Comparison of ENCODE assay signal across 16 cellular contexts in the genomic region with DNA sequence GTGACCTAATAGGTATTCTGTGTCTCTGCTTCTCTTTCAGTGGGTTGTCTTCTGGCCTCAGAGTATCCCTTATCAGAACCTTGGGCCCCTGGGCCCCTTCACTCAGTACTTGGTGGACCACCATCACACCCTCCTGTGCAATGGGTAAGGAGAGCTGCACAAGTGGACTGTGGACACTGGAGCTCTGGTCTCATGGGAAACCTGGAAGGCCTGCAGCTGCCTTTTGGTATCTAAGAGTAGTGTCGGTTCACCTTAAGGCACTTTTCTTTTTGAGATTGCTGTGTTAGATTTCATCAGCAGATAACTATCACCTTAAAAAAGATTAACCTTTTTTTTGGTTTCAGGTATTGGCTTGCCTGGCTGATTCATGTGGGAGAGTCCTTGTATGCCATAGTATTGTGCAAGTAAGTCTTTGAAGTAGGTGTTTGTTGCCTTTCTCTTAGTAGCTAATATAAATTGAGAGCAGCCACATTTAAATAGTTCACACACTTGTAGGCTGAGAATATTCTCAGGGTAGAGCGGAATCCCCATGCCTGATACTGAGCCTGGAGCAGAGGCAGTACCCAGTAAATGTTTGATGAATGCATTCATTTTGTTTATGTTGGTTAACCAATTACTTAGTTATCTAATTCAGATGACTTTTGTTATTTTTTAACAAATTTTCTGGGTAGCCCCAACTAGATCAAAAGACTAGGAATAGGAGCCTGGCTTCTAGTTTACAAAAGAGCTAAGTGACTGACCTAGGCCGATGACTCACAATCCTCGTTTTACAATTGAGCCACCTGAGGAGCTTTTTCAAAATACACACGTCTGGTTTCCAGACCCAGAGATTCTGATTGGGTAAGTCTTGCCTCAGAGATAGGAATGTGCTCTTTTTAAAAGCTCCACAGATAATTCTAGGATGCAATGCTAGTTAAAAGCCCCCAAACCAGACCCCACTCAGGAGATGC. TPM values are rescaled to one million over a fixed set of nuclear protein-coding genes. Genes with fewer than 3 reads are reported as not detected.
A peak's percentile ranks its signal among the peaks of the same experiment; 100 is the strongest.
DNase-seq lines count a peak whose midpoint lies in the region; ATAC-seq and TF ChIP-seq lines count a peak whose summit lies in the region.
"Had no signal": no experiment of that assay in that cellular context is flagged by ENCODE, and none has a peak within 500 bp of the region (broad histone marks: within the 10 kb centered on the region; RNA-seq: fewer than 3 reads in every experiment).

No MANE protein-coding gene starts in this region.

- no peak for TF ChIP-seq POLR2A in IMR-90 (IDR thresholded peaks at IDR 0.05; ENCODE audit: low read depth, low read length)

- H2BK20ac ChIP-seq in IMR-90 (ENCODE audit: low read depth, low read length): no peak overlapping the region

- H2BK5ac ChIP-seq in IMR-90 (ENCODE audit: low read depth, low read length, poor library complexity, severe bottlenecking) (no peak overlapping the region), mesenchymal stem cell (ENCODE audit: low read depth, low read length, poor library complexity, severe bottlenecking) (no peak overlapping the region)

- H4K8ac ChIP-seq in IMR-90 (ENCODE audit: low read depth in 2 of 2, low read length in 2 of 2) (no peak overlapping the region), mesenchymal stem cell (ENCODE audit: low read length) (no peak overlapping the region)

- H3K23ac ChIP-seq in IMR-90 (ENCODE audit: low read depth, low read length) (no peak overlapping the region), mesenchymal stem cell (ENCODE audit: low read length in 2 of 2) (no peak overlapping the region)

- peak; percentile 75 for DNase-seq in Caki2 (ENCODE audit: low read depth)
- peak; percentile 60 for DNase-seq in IMR-90
- peak; percentile 95 for DNase-seq in epithelial cell of esophagus (ENCODE audit: low read depth)
- DNase-seq in mesenchymal stem cell: peak; percentile 26
- DNase-seq in OCI-LY7 (ENCODE audit: low spot score): no peak
- no peak for DNase-seq in activated effector memory CD4-positive, alpha-beta T cell treated with anti-CD3 and anti-CD28 coated beads, Interleukin-2, amount 50 U/mL, for 16 hours
- DNase-seq in NCI-H82 treated with DMSO at 0.1 percent for 48 hours (lab: John Stamatoyannopoulos, UW; ENCODE audit: unreplicated experiment): no peak
- DNase-seq: activated CD4-positive, alpha-beta memory T cell treated with anti-CD3 and anti-CD28 coated beads for 36 hours; CD4-positive, alpha-beta memory T cell; DMS79 treated with DMSO at 0.1 percent for 48 hours; NCI-H1417 treated with DMSO at 0.1 percent for 48 hours; NCI-H526; occipital lobe; stimulated activated naive B cell treated with anti-CD40 and anti-IgM and Interleukin-4, amounts not matched to agents 10 μg/mL and 1 μg/mL and 100 μg/mL, for 72 hours had no signal

- no peaks in the 10 kb centered on the region for H4K20me1 ChIP-seq in IMR-90 (ENCODE audit: insufficient read depth, low read length)
- no peaks in the 10 kb centered on the region for H4K20me1 ChIP-seq in OCI-LY7 (ENCODE audit: insufficient read depth, low read length)

- H3K4me3 ChIP-seq in IMR-90 (ENCODE audit: insufficient read depth, low read depth, low read length) (no peak overlapping the region), epithelial cell of esophagus (ENCODE audit: low read length) (peak overlapping the region; percentile 29), mesenchymal stem cell (ENCODE audit: insufficient read depth in 1 of 2, low read depth in 1 of 2, low read length in 2 of 2) (no peak overlapping the region), OCI-LY7 (ENCODE audit: low read depth, low read length, poor library complexity, severe bottlenecking) (no peak overlapping the region)
- H3K4me3 ChIP-seq: right atrium auricular region had no signal

- no CpG with 5 or more reads among the region's 5 CpGs for WGBS in IMR-90 (ENCODE audit: extremely low coverage in 2 of 2, insufficient read length in 1 of 2), 2 experiments
- WGBS in mesenchymal stem cell: 63% methylated on average over 3 of the region's 5 CpGs

- POLR2A ChIA-PET in IMR-90 (lab: Charles Lee; ENCODE audit: unreplicated experiment) (no interaction called here), OCI-LY7 (lab: Charles Lee) (interaction anchor here (0.6 to 1.1 kb wide), 2 partner anchors 16 to 1021 kb away, joined by 4 to 5 read pairs; no protein-coding TSS in a partner anchor)

- H4K5ac ChIP-seq in IMR-90 (ENCODE audit: low read depth, low read length): no peak overlapping the region

- ATAC-seq in IMR-90 (ENCODE audit: low read depth) (no peak), HG03469 (IDR thresholded peaks at IDR 0.05; ENCODE audit: unreplicated experiment) (no peak)
- ATAC-seq: stimulated activated naive B cell treated with anti-CD40 and anti-IgM and Interleukin-4, amounts not matched to agents 10 μg/mL and 1 μg/mL and 100 μg/mL, for 72 hours had no signal

- H2BK12ac ChIP-seq in mesenchymal stem cell (ENCODE audit: low read length in 2 of 2): no peak overlapping the region

- BruUV-seq in IMR-90 (replicated peaks; lab: Mats Ljungman, UMichigan): no TSS peak
- BruUV-seq in OCI-LY7 (replicated peaks; lab: Mats Ljungman, UMichigan): no TSS peak

- in situ Hi-C loops in Caki2 (cut with HindIII; ENCODE audit: low pct_unique_long_range_greater_than_20kb, low sequenced_read_pairs) (no loop called here), IMR-90 (cut with MboI; ENCODE audit: low sequenced_read_pairs) (no loop called here)

- H4K91ac ChIP-seq in IMR-90 (ENCODE audit: insufficient read depth, low read depth, low read length) (no peak overlapping the region), mesenchymal stem cell (ENCODE audit: low read length) (no peak overlapping the region)

- no peak overlapping the region for H2BK15ac ChIP-seq in IMR-90 (ENCODE audit: low read depth, low read length)
- no peak overlapping the region for H2BK15ac ChIP-seq in mesenchymal stem cell (ENCODE audit: low read depth, poor library complexity, severe bottlenecking)

- dilution Hi-C loops in IMR-90 (cut with HindIII; ENCODE audit: low sequenced_read_pairs, unreplicated experiment): no loop called here

- H3K9ac ChIP-seq in IMR-90 (ENCODE audit: low read depth, low read length): no peak overlapping the region
- no peak overlapping the region for H3K9ac ChIP-seq in mesenchymal stem cell (ENCODE audit: low read length)

- TF ChIP-seq RAD21 in IMR-90 (IDR thresholded peaks at IDR 0.05; ENCODE audit: low read length): no peak

- H3K79me2 ChIP-seq in OCI-LY7 (ENCODE audit: insufficient read depth, low read depth, low read length): no peaks in the 10 kb centered on the region

- no peak overlapping the region for H3K56ac ChIP-seq in IMR-90 (ENCODE audit: extremely low read depth, insufficient read depth, low read length)

- no peak overlapping the region for H3K18ac ChIP-seq in IMR-90 (ENCODE audit: low read depth, low read length)
- H3K18ac ChIP-seq in mesenchymal stem cell (ENCODE audit: low read depth in 1 of 2, low read length in 2 of 2): no peak overlapping the region

- H2AFZ ChIP-seq in IMR-90 (replicated peaks; ENCODE audit: low read length, poor library complexity) (no peak overlapping the region), mesenchymal stem cell (ENCODE audit: low read depth, low read length) (no peak overlapping the region), OCI-LY7 (ENCODE audit: low read length) (no peak overlapping the region)

- H3K4me2 ChIP-seq in IMR-90 (ENCODE audit: low read depth, low read length) (no peak overlapping the region), mesenchymal stem cell (ENCODE audit: low read length, poor library complexity, severe bottlenecking) (no peak overlapping the region), OCI-LY7 (ENCODE audit: low read length) (no peak overlapping the region)

- H2AK9ac ChIP-seq in IMR-90 (replicated peaks; ENCODE audit: low read depth, low read length, poor library complexity): no peak overlapping the region

- H3K14ac ChIP-seq in IMR-90 (replicated peaks; ENCODE audit: low read depth, low read length) (no peak overlapping the region), mesenchymal stem cell (ENCODE audit: low read length in 2 of 2) (no peak overlapping the region)

- peaks cover 3% of the 10 kb centered on the region; the same call in 1 of the 2 replicates for H3K9me1 ChIP-seq in IMR-90 (ENCODE audit: insufficient read depth, low read length)

- TF ChIP-seq CTCF in IMR-90 (conservative IDR thresholded peaks at IDR 0.05; ENCODE audit: low read depth, low read length): no peak
- TF ChIP-seq CTCF in epithelial cell of esophagus (IDR thresholded peaks at IDR 0.05; ENCODE audit: insufficient read depth, low read depth, low read length, missing control alignments): no peak
- TF ChIP-seq CTCF in OCI-LY7 (conservative IDR thresholded peaks at IDR 0.05; ENCODE audit: low read length): no peak

- CTCF ChIA-PET in IMR-90 (lab: Yijun Ruan, JAX): interaction anchor here (1.2 kb wide), 1 partner anchor 21 kb away, joined by 3 read pairs; no protein-coding TSS in a partner anchor
- CTCF ChIA-PET in OCI-LY7 (lab: Charles Lee; ENCODE audit: unreplicated experiment): no interaction called here

- H3K4me1 ChIP-seq in IMR-90 (ENCODE audit: control insufficient read depth, insufficient read depth, low read length): no peaks in the 10 kb centered on the region
- H3K4me1 ChIP-seq in mesenchymal stem cell (ENCODE audit: control insufficient read depth, insufficient read depth, low read depth, low read length): peaks cover 10% of the 10 kb centered on the region
- H3K4me1 ChIP-seq in OCI-LY7 (ENCODE audit: insufficient read depth, low read length, poor library complexity, severe bottlenecking): no peaks in the 10 kb centered on the region

- H3K36me3 ChIP-seq in IMR-90 (ENCODE audit: control insufficient read depth, insufficient read depth, low read length): peaks cover 2% of the 10 kb centered on the region; the same call in 1 of the 2 replicates
- peaks cover 0 to 30% of the 10 kb centered on the region in 2 experiments for H3K36me3 ChIP-seq in mesenchymal stem cell (ENCODE audit: control insufficient read depth in 1 of 2, insufficient read depth in 2 of 2, low read depth in 1 of 2, low read length in 2 of 2)
- no peaks in the 10 kb centered on the region for H3K36me3 ChIP-seq in OCI-LY7 (ENCODE audit: insufficient read depth, low read length)

- no peaks in the 10 kb centered on the region for H3K27me3 ChIP-seq in IMR-90 (ENCODE audit: control insufficient read depth, insufficient read depth, low read length)
- no peaks in the 10 kb centered on the region for H3K27me3 ChIP-seq in mesenchymal stem cell (ENCODE audit: control insufficient read depth in 1 of 2, insufficient read depth in 1 of 2, low read length in 2 of 2)
- H3K27me3 ChIP-seq: right atrium auricular region had no signal

- no peak overlapping the region for H2BK120ac ChIP-seq in IMR-90 (ENCODE audit: low read depth, low read length)
- H2BK120ac ChIP-seq in mesenchymal stem cell (ENCODE audit: low read depth, low read length): no peak overlapping the region

- H2AK5ac ChIP-seq in IMR-90 (ENCODE audit: low read depth, low read length) (no peak overlapping the region), mesenchymal stem cell (ENCODE audit: low read length, severe bottlenecking) (no peak overlapping the region)

- H3K27ac ChIP-seq in IMR-90 (ENCODE audit: insufficient read depth, low read length): no peak overlapping the region
- H3K27ac ChIP-seq in mesenchymal stem cell (ENCODE audit: low read length, poor library complexity, severe bottlenecking): no peak overlapping the region
- no peak overlapping the region for H3K27ac ChIP-seq in OCI-LY7 (ENCODE audit: low read depth, low read length, poor library complexity, severe bottlenecking)
- H3K27ac ChIP-seq: right atrium auricular region had no signal

- H3K9me3 ChIP-seq in IMR-90 (ENCODE audit: control insufficient read depth, insufficient read depth, low read length): no peaks in the 10 kb centered on the region
- H3K9me3 ChIP-seq in mesenchymal stem cell (ENCODE audit: control insufficient read depth, low read length): no peaks in the 10 kb centered on the region
- no peaks in the 10 kb centered on the region for H3K9me3 ChIP-seq in OCI-LY7 (ENCODE audit: low read length)
- H3K9me3 ChIP-seq: right atrium auricular region had no signal

- intact Hi-C loops in IMR-90 (cut with micrococcal nuclease): no loop called here
- intact Hi-C loops in OCI-LY7 (cut with micrococcal nuclease; ENCODE audit: unreplicated experiment): loop anchor here (5.0 kb wide), 1 partner anchor 265 kb away; no protein-coding TSS in a partner anchor

- H3K4ac ChIP-seq in IMR-90 (ENCODE audit: low read depth, low read length) (no peak overlapping the region), mesenchymal stem cell (ENCODE audit: low read depth in 1 of 2, low read length in 2 of 2) (no peak overlapping the region)

- H3K9me2 ChIP-seq in OCI-LY7 (ENCODE audit: insufficient read depth, low read length): no peaks in the 10 kb centered on the region

- H3K79me1 ChIP-seq in IMR-90 (ENCODE audit: low read depth in 1 of 2, low read length in 2 of 2): peaks cover 0 to 10% of the 10 kb centered on the region in 2 experiments; a peak in 3 of 4 replicates
- H3K79me1 ChIP-seq in mesenchymal stem cell (replicated peaks; ENCODE audit: low read length, poor library complexity, severe bottlenecking): peaks cover 4% of the 10 kb centered on the region

RNA-seq across cellular contexts. Expression of gene TMEM254, which starts 3.6 kb away (rescaled TPM):
- total RNA-seq in Caki2 (2014; rRNA removed; shearing (Covaris generic); ENCODE audit: low replicate concordance): 19.8 and 46.2 TPM in 2 replicates
- total RNA-seq in IMR-90 (2012; rRNA removed) (4.4 and 4.7 TPM in 2 replicates), OCI-LY7 (2022) (not detected in 2 replicates)
- 9.1 and 10.7 TPM in 2 replicates for polyA plus RNA-seq in IMR-90 (2012; rRNA removed)
- polyA plus RNA-seq in IMR-90 (2012; cell fraction: cytosol; rRNA removed): 5.0 and 6.8 TPM in 2 replicates
- 3.8 and 13.3 TPM in 2 replicates for polyA plus RNA-seq in IMR-90 (2012; cell fraction: nucleus; rRNA removed; ENCODE audit: low replicate concordance)
- 13.6 TPM for polyA plus RNA-seq in mesenchymal stem cell (2013, experiment 1 of 2)
- 13.5 TPM for polyA plus RNA-seq in mesenchymal stem cell (2013, experiment 2 of 2)
- not detected in 2 replicates for total RNA-seq in OCI-LY7 (2014; rRNA removed; shearing (Covaris generic))

RNA-seq across cellular contexts. Expression of gene PLAC9, which starts 50.5 kb away (rescaled TPM):
- total RNA-seq in Caki2 (2014; rRNA removed; shearing (Covaris generic); ENCODE audit: low replicate concordance): not detected in 2 replicates
- total RNA-seq in IMR-90 (2012; rRNA removed) (1.6 and 1.9 TPM in 2 replicates), OCI-LY7 (2022) (not detected in 2 replicates)
- polyA plus RNA-seq in IMR-90 (2012; rRNA removed): 12.2 and 15.6 TPM in 2 replicates
- 8.4 and 13.4 TPM in 2 replicates for polyA plus RNA-seq in IMR-90 (2012; cell fraction: cytosol; rRNA removed)
- 2.1 and 3.1 TPM in 2 replicates for polyA plus RNA-seq in IMR-90 (2012; cell fraction: nucleus; rRNA removed; ENCODE audit: low replicate concordance)
- polyA plus RNA-seq in mesenchymal stem cell (2013, experiment 1 of 2): 1.6 TPM
- polyA plus RNA-seq in mesenchymal stem cell (2013, experiment 2 of 2): 2.0 TPM
- total RNA-seq in OCI-LY7 (2014; rRNA removed; shearing (Covaris generic)): not detected in 2 replicates
- total RNA-seq: activated CD4-positive, alpha-beta memory T cell treated with anti-CD3 and anti-CD28 coated beads for 36 hours; CD4-positive, alpha-beta memory T cell had no signal

Comparison
In these comparisons a context has a peak if more than half of its experiments do, and no peak if none do; other contexts are left out.
1. DNase-seq: peak in Caki2 (single experiment), IMR-90 (single experiment), epithelial cell of esophagus (single experiment) and mesenchymal stem cell (single experiment); none in OCI-LY7 (single experiment), activated effector memory CD4-positive, alpha-beta T cell treated with anti-CD3 and anti-CD28 coated beads, Interleukin-2, amount 50 U/mL, for 16 hours (single experiment) and NCI-H82 treated with DMSO at 0.1 percent for 48 hours (single experiment).